In the genomic region with DNA sequence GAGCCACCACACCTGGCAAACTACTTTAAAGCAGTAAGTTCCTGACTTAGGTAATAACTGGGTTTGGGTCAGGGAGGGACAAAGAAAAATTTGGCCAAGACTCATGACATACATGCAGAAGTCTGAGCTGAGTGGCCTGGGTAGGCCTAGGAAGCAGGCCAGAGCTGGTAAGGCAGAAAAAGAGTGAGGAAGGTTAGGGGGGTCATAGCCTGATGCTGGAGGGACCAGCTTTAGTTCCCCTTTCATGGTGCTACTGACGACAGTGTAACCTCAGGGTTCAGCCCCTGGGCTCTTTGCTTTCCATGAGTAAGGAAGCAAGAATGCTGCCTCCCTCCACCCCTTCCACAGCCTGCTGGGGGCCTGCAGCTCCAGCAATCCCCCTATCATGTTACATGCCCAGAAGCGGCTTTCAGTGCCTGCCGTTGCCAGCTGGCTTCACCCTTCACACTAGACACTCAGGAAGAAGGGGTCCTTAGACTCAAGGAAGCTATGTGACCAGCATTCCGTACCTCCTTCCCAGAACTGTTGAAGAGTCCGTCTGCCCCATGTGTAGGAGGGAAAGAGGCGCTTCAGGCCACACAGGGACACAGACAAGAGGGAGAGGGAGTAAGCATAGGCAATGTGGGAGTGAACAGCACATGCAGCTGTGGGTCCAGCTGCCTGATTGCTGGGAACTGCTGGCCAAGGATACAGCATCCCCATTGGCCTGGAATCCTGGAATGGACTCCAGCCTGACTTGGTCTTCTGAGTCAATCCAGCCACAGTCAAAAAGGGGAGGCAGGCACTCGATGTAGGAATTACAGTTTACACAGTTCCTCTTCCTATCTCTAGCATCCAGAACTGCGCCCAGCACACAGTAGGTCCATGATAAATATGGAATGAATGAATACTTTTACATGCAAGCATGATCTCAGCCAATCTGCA, we compare ENCODE assay signal across 8 cellular contexts. TPM values are rescaled to one million over a fixed set of nuclear protein-coding genes. Genes with fewer than 3 reads are reported as not detected.
A peak's percentile ranks its signal among the peaks of the same experiment; 100 is the strongest.
DNase-seq lines count a peak whose midpoint lies in the region; TF ChIP-seq lines count a peak whose summit lies in the region.

No MANE protein-coding gene starts in this region.

- H3K27ac ChIP-seq in colonic mucosa (peak overlapping the region; percentile 69), mesendoderm (ENCODE audit: low read depth, low read length) (peak overlapping the region; percentile 41)
- H3K27ac ChIP-seq in CD8-positive, alpha-beta memory T cell (ENCODE audit: low read depth, low read length): no peak overlapping the region

- CTCF ChIA-PET in CD8-positive, alpha-beta memory T cell (lab: Charles Lee): interaction anchor here (0.6 to 2.4 kb wide), 3 partner anchors 27 to 196 kb away, joined by 3 to 8 read pairs (median 7); no protein-coding TSS in a partner anchor

- no peak for TF ChIP-seq CTCF in colonic mucosa (IDR thresholded peaks at IDR 0.05)

- WGBS in mesendoderm (ENCODE audit: extremely low coverage, insufficient coverage, low lambda C conversion rate): no CpG with 5 or more reads among the region's 8 CpGs

- H3K4me1 ChIP-seq in ES-I3 (ENCODE audit: insufficient read depth, low read length) (peaks cover 39% of the 10 kb centered on the region), colonic mucosa (peaks cover 7% of the 10 kb centered on the region), mesendoderm (ENCODE audit: control insufficient read depth, low read depth, low read length) (peaks cover 13% of the 10 kb centered on the region)
- peaks cover 32% of the 10 kb centered on the region for H3K4me1 ChIP-seq in CD8-positive, alpha-beta memory T cell (ENCODE audit: insufficient read depth, low read length)

- peak overlapping the region; percentile 70 for H3K56ac ChIP-seq in mesendoderm (ENCODE audit: low read length)

- peak overlapping the region; percentile 25 for H3K4ac ChIP-seq in mesendoderm (ENCODE audit: low read depth, low read length)

- DNase-seq in NCI-H510A (lab: John Stamatoyannopoulos, UW) (peak; percentile 39), colonic mucosa (peak; percentile 40), mesendoderm (peak; percentile 97), NCI-H748 treated with DMSO at 0.1 percent for 48 hours (lab: John Stamatoyannopoulos, UW) (no peak), NAMALWA (ENCODE audit: low spot score) (no peak)
- no peak for DNase-seq in CD8-positive, alpha-beta memory T cell
- DNase-seq in stimulated activated CD4-positive, alpha-beta T cell treated with anti-CD3 and anti-CD28 coated beads, Interleukin-4, amount 100 ng/mL, for 24 hours: no peak

- peak overlapping the region; percentile 30 for H2BK5ac ChIP-seq in mesendoderm (ENCODE audit: low read length)

- H3K79me1 ChIP-seq in mesendoderm (ENCODE audit: low read length): peaks cover 1% of the 10 kb centered on the region

- H3K4me3 Mint-ChIP-seq in CD8-positive, alpha-beta memory T cell: peak overlapping the region in 1 of 7 donors; percentile 32

- H2BK120ac ChIP-seq in mesendoderm (ENCODE audit: low read depth, low read length): no peak overlapping the region

- H3K4me3 ChIP-seq in colonic mucosa (no peak overlapping the region), mesendoderm (ENCODE audit: low read length) (no peak overlapping the region)
- H3K4me3 ChIP-seq in CD8-positive, alpha-beta memory T cell (ENCODE audit: low read length): no peak overlapping the region

- H3K9ac ChIP-seq in ES-I3 (ENCODE audit: low read depth, low read length) (peak overlapping the region; percentile 6; the same call in 1 of the 2 replicates), colonic mucosa (ENCODE audit: low read depth in 2 of 2, low read length in 2 of 2) (peak overlapping the region; percentile 5 to 30), mesendoderm (ENCODE audit: low read length) (peak overlapping the region; percentile 10)

- no peaks in the 10 kb centered on the region for H3K9me3 Mint-ChIP-seq in CD8-positive, alpha-beta memory T cell

- peak overlapping the region; percentile 33 for H3K18ac ChIP-seq in mesendoderm (ENCODE audit: low read length)

- no peaks in the 10 kb centered on the region for H3K79me2 ChIP-seq in mesendoderm (ENCODE audit: control insufficient read depth, insufficient read depth, low read length)

- POLR2A ChIA-PET in CD8-positive, alpha-beta memory T cell (lab: Charles Lee): no interaction called here

- no peaks in the 10 kb centered on the region for H3K9me3 ChIP-seq in ES-I3 (ENCODE audit: control insufficient read depth, insufficient read depth, low read length)
- H3K9me3 ChIP-seq in colonic mucosa: no peaks in the 10 kb centered on the region
- no peaks in the 10 kb centered on the region for H3K9me3 ChIP-seq in CD8-positive, alpha-beta memory T cell (ENCODE audit: low read length)

- H2AK5ac ChIP-seq in mesendoderm (ENCODE audit: low read length): peak overlapping the region; percentile 41

- H4K5ac ChIP-seq in mesendoderm (ENCODE audit: low read length): no peak overlapping the region

- H3K36me3 ChIP-seq in ES-I3 (ENCODE audit: insufficient read depth, low read length): no peaks in the 10 kb centered on the region
- no peaks in the 10 kb centered on the region for H3K36me3 ChIP-seq in colonic mucosa
- H3K36me3 ChIP-seq in mesendoderm (ENCODE audit: control insufficient read depth, insufficient read depth, low read length): no peaks in the 10 kb centered on the region
- no peaks in the 10 kb centered on the region for H3K36me3 ChIP-seq in CD8-positive, alpha-beta memory T cell (ENCODE audit: insufficient read depth, low read length)

- peaks cover 24 to 30% (median 27%) of the 10 kb centered on the region in 3 donors for H3K4me1 Mint-ChIP-seq in CD8-positive, alpha-beta memory T cell

- intact Hi-C loops in colonic mucosa (cut with DNase I): no loop called here

- H3K27ac Mint-ChIP-seq in CD8-positive, alpha-beta memory T cell: no peak overlapping the region

- H3K4me2 ChIP-seq in mesendoderm (ENCODE audit: low read length): peak overlapping the region; percentile 21

- H4K8ac ChIP-seq in mesendoderm (ENCODE audit: low read depth, low read length): no peak overlapping the region

- H3K36me3 Mint-ChIP-seq in CD8-positive, alpha-beta memory T cell: peaks cover 0 to 3% (median 2%) of the 10 kb centered on the region in 3 donors

- H3K27me3 ChIP-seq in colonic mucosa (no peaks in the 10 kb centered on the region), mesendoderm (ENCODE audit: insufficient read depth, low read length, poor library complexity) (no peaks in the 10 kb centered on the region)
- H3K27me3 ChIP-seq in CD8-positive, alpha-beta memory T cell (ENCODE audit: insufficient read depth, low read length, poor library complexity, severe bottlenecking): peaks cover 17% of the 10 kb centered on the region

- peaks cover 38 to 71% of the 10 kb centered on the region in 2 donors for H3K27me3 Mint-ChIP-seq in CD8-positive, alpha-beta memory T cell

- no peak overlapping the region for H3K23ac ChIP-seq in mesendoderm (ENCODE audit: low read length)

- peak overlapping the region; percentile 15 for H2BK15ac ChIP-seq in mesendoderm (replicated peaks; ENCODE audit: low read depth)

RNA-seq across cellular contexts. Expression of gene PLAU, which starts 4.1 kb away (rescaled TPM):
- 10 to 100 TPM in 1 of 2 donors, 1 to 10 TPM in 1; 4.0 to 11.4 TPM for total RNA-seq in colonic mucosa
- polyA plus RNA-seq in mesendoderm (2013, experiment 1 of 2): 15.7 TPM
- 15.6 TPM for polyA plus RNA-seq in mesendoderm (2013, experiment 2 of 2)
- total RNA-seq in CD8-positive, alpha-beta memory T cell: 1 to 10 TPM; 1.2 to 1.6 TPM
- not detected for polyA plus RNA-seq in CD8-positive, alpha-beta memory T cell

RNA-seq across cellular contexts. Expression of gene CAMK2G, which starts 32.4 kb away (rescaled TPM):
- 10 to 100 TPM; 40.0 to 45.8 TPM for total RNA-seq in colonic mucosa
- polyA plus RNA-seq in mesendoderm (2013, experiment 1 of 2): 13.0 TPM
- 13.1 TPM for polyA plus RNA-seq in mesendoderm (2013, experiment 2 of 2)
- total RNA-seq in CD8-positive, alpha-beta memory T cell: 10 to 100 TPM; 17.3 to 17.5 TPM
- 8.1 TPM for polyA plus RNA-seq in CD8-positive, alpha-beta memory T cell

Comparison
In these comparisons a context has a peak if more than half of its experiments do, and no peak if none do; other contexts are left out.
1. DNase-seq: peak in NCI-H510A (single experiment), colonic mucosa (single experiment) and mesendoderm (single experiment); none in CD8-positive, alpha-beta memory T cell (0 of 5), stimulated activated CD4-positive, alpha-beta T cell treated with anti-CD3 and anti-CD28 coated beads, Interleukin-4, amount 100 ng/mL, for 24 hours (single experiment), NCI-H748 treated with DMSO at 0.1 percent for 48 hours (single experiment) and NAMALWA (single experiment).
2. Peak in every context shown above with its lines, with median percentiles within 50 percentile points of each other: H3K9ac ChIP-seq.